Comparison of ENCODE assay signal across 3 cellular contexts in the genomic region with DNA sequence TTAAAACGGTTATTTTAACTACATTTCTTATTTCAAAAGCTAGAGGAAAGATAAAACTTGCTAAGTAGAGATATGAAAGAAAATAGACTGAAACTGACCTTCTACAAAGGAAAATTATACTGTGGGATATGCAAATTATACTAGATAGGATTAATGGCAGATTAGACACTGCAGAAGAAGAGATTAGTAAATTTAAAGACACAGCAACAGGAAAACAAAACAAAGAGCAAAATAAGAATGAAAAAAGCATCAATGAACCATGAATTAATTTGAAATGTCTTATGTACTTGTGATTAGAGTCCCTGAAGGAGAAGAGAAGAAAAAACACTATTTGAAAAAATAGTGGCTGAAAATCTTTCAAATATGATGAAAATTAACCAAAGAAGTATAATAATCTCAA.
"Had no signal": no experiment of that assay in that cellular context is flagged by ENCODE, and none has a peak within 500 bp of the region (broad histone marks: within the 10 kb centered on the region; RNA-seq: fewer than 3 reads in every experiment).

No MANE protein-coding gene starts in this region.

- ATAC-seq: GM12878 had no signal

- DNase-seq: GDM1, GF-D8 had no signal

- H3K4me3 ChIP-seq: GM12878 had no signal
